Comparison of ENCODE assay signal across 17 cellular contexts in genomic region chr2:233137040-233137439, GRCh38.
A peak's percentile ranks its signal among the peaks of the same experiment; 100 is the strongest.
DNase-seq lines count a peak whose midpoint lies in the region; ATAC-seq, FAIRE-seq and TF ChIP-seq lines count a peak whose summit lies in the region.
"Had no signal": no experiment of that assay in that cellular context is flagged by ENCODE, and none has a peak within 500 bp of the region (broad histone marks: within the 10 kb centered on the region; RNA-seq: fewer than 3 reads in every experiment).

No MANE protein-coding gene starts in this region.

- no peak for ATAC-seq in memory B cell (ENCODE audit: low read depth)

- H3K36me3 Mint-ChIP-seq in memory B cell = peaks cover 45% of the 10 kb centered on the region

- peak overlapping the region; percentile 31 for H3K27ac Mint-ChIP-seq in memory B cell
- H3K27ac Mint-ChIP-seq: CD4-positive, alpha-beta T cell had no signal

- no peaks in the 10 kb centered on the region for H3K27me3 Mint-ChIP-seq in memory B cell
- H3K27me3 Mint-ChIP-seq: CD4-positive, alpha-beta T cell had no signal

- no peaks in the 10 kb centered on the region for H3K9me3 Mint-ChIP-seq in memory B cell
- H3K9me3 Mint-ChIP-seq: CD4-positive, alpha-beta T cell had no signal

- peaks cover 27% of the 10 kb centered on the region for H3K4me1 Mint-ChIP-seq in memory B cell

- H3K4me3 Mint-ChIP-seq in memory B cell = no peak overlapping the region
- H3K4me3 Mint-ChIP-seq: CD4-positive, alpha-beta T cell had no signal

- TF ChIP-seq POLR2A in GM12892 (IDR thresholded peaks at IDR 0.05; ENCODE audit: low read depth, low read length) = no peak

- FAIRE-seq in GM19239 (lab: Jason Lieb, UNC) (peak; percentile 21), TTC549 (lab: Jason Lieb, UNC) (peak; percentile 5), GM12892 (lab: Jason Lieb, UNC) (no peak)
- FAIRE-seq: D721Med, G401.6, GM12891, H1, HTR-8/SVneo had no signal

- DNase-seq in GM19239 (ENCODE audit: insufficient read length, low spot score) (no peak), memory B cell (ENCODE audit: low spot score in 2 of 2) (no peak), NCI-H1417 (lab: John Stamatoyannopoulos, UW) (no peak), GM12892 (ENCODE audit: insufficient read length) (no peak), AG20443 (ENCODE audit: low spot score) (no peak)
- DNase-seq: ACHN; AML-193; Caco-2; CD4-positive, alpha-beta T cell; IMR-90; KBM-7 had no signal
